In the genomic region with DNA sequence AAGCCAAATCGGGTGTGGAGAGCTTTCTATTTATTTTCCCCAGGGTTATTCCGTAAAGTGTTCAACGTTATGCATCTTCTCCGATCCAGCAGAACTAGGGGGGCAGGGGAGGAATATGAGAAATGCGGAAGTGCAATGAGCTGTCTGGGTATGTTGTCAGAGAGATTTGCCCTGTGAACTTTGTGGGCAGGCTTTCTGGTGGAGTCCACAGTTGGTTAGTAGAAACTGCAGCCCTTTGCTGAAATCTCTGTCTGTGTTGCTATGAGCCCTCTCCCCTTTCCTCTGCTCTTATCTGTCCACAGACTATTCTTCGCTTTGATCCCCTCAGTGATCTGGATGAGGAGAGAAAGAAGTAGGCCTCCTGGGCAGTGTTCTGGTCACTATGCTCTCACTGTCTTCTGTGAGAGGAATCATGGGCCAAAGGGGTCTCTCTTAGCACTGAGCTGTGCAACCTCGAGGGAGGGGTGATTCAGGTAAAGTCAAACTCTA, we compare ENCODE assay signal across 1 cellular context.
A peak's percentile ranks its signal among the peaks of the same experiment; 100 is the strongest.
TF ChIP-seq lines count a peak whose summit lies in the region.

No MANE protein-coding gene starts in this region.

TF ChIP-seq in HepG2, 621 proteins besides CTCF, POLR2A, EP300 and RAD21 (continued from another document and continues in another):
- TF ChIP-seq ZNF431 (CRISPR knock-in tag; IDR thresholded peaks at IDR 0.05; ENCODE audit: borderline replicate concordance, low read depth) = no peak; the same call in 1 of the 2 replicates
- TF ChIP-seq, protein P1, sequence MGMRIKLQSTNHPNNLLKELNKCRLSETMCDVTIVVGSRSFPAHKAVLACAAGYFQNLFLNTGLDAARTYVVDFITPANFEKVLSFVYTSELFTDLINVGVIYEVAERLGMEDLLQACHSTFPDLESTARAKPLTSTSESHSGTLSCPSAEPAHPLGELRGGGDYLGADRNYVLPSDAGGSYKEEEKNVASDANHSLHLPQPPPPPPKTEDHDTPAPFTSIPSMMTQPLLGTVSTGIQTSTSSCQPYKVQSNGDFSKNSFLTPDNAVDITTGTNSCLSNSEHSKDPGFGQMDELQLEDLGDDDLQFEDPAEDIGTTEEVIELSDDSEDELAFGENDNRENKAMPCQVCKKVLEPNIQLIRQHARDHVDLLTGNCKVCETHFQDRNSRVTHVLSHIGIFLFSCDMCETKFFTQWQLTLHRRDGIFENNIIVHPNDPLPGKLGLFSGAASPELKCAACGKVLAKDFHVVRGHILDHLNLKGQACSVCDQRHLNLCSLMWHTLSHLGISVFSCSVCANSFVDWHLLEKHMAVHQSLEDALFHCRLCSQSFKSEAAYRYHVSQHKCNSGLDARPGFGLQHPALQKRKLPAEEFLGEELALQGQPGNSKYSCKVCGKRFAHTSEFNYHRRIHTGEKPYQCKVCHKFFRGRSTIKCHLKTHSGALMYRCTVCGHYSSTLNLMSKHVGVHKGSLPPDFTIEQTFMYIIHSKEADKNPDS (CRISPR knock-in tag; IDR thresholded peaks at IDR 0.05) = no peak
- TF ChIP-seq, protein P2, sequence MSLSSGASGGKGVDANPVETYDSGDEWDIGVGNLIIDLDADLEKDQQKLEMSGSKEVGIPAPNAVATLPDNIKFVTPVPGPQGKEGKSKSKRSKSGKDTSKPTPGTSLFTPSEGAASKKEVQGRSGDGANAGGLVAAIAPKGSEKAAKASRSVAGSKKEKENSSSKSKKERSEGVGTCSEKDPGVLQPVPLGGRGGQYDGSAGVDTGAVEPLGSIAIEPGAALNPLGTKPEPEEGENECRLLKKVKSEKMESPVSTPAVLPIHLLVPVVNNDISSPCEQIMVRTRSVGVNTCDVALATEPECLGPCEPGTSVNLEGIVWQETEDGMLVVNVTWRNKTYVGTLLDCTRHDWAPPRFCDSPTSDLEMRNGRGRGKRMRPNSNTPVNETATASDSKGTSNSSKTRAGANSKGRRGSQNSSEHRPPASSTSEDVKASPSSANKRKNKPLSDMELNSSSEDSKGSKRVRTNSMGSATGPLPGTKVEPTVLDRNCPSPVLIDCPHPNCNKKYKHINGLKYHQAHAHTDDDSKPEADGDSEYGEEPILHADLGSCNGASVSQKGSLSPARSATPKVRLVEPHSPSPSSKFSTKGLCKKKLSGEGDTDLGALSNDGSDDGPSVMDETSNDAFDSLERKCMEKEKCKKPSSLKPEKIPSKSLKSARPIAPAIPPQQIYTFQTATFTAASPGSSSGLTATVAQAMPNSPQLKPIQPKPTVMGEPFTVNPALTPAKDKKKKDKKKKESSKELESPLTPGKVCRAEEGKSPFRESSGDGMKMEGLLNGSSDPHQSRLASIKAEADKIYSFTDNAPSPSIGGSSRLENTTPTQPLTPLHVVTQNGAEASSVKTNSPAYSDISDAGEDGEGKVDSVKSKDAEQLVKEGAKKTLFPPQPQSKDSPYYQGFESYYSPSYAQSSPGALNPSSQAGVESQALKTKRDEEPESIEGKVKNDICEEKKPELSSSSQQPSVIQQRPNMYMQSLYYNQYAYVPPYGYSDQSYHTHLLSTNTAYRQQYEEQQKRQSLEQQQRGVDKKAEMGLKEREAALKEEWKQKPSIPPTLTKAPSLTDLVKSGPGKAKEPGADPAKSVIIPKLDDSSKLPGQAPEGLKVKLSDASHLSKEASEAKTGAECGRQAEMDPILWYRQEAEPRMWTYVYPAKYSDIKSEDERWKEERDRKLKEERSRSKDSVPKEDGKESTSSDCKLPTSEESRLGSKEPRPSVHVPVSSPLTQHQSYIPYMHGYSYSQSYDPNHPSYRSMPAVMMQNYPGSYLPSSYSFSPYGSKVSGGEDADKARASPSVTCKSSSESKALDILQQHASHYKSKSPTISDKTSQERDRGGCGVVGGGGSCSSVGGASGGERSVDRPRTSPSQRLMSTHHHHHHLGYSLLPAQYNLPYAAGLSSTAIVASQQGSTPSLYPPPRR (CRISPR knock-in tag; IDR thresholded peaks at IDR 0.05; ENCODE audit: borderline replicate concordance) = peak; percentile 57; the same call in 1 of the 2 replicates
- TF ChIP-seq JUNB (CRISPR knock-in tag; IDR thresholded peaks at IDR 0.05; ENCODE audit: borderline replicate concordance) = no peak
- TF ChIP-seq FIP1L1 (IDR thresholded peaks at IDR 0.05; ENCODE audit: borderline replicate concordance, insufficient read depth, low read depth, low read length) = no peak
- TF ChIP-seq GFI1 (CRISPR knock-in tag; IDR thresholded peaks at IDR 0.05; ENCODE audit: borderline replicate concordance) = peak; percentile 81
- TF ChIP-seq ZNF672 (CRISPR knock-in tag; IDR thresholded peaks at IDR 0.05) = no peak
- TF ChIP-seq ZNF792 (CRISPR knock-in tag; IDR thresholded peaks at IDR 0.05) = peak; percentile 82; the same call in 1 of the 2 replicates
- TF ChIP-seq TGIF2 (CRISPR knock-in tag; IDR thresholded peaks at IDR 0.05) = no peak
- no peak for TF ChIP-seq ZNF256 (CRISPR knock-in tag; conservative IDR thresholded peaks at IDR 0.05)
- TF ChIP-seq MEIS2 (CRISPR knock-in tag; IDR thresholded peaks at IDR 0.05) = no peak
- peak; percentile 68; the same call in 1 of the 2 replicates for TF ChIP-seq HMG20A (CRISPR knock-in tag; IDR thresholded peaks at IDR 0.05; ENCODE audit: borderline replicate concordance)
- TF ChIP-seq, protein P3, sequence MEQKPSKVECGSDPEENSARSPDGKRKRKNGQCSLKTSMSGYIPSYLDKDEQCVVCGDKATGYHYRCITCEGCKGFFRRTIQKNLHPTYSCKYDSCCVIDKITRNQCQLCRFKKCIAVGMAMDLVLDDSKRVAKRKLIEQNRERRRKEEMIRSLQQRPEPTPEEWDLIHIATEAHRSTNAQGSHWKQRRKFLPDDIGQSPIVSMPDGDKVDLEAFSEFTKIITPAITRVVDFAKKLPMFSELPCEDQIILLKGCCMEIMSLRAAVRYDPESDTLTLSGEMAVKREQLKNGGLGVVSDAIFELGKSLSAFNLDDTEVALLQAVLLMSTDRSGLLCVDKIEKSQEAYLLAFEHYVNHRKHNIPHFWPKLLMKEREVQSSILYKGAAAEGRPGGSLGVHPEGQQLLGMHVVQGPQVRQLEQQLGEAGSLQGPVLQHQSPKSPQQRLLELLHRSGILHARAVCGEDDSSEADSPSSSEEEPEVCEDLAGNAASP (CRISPR knock-in tag; IDR thresholded peaks at IDR 0.05; ENCODE audit: borderline replicate concordance) = peak; percentile 72
- TF ChIP-seq ZNF326 (CRISPR knock-in tag; IDR thresholded peaks at IDR 0.05; ENCODE audit: borderline replicate concordance) = no peak
- no peak for TF ChIP-seq ZNF382 (CRISPR knock-in tag; IDR thresholded peaks at IDR 0.05; ENCODE audit: borderline replicate concordance)
- peak; percentile 79; the same call in 1 of the 2 replicates for TF ChIP-seq ZNF782 (CRISPR knock-in tag; IDR thresholded peaks at IDR 0.05; ENCODE audit: borderline replicate concordance)
- TF ChIP-seq, protein P4, sequence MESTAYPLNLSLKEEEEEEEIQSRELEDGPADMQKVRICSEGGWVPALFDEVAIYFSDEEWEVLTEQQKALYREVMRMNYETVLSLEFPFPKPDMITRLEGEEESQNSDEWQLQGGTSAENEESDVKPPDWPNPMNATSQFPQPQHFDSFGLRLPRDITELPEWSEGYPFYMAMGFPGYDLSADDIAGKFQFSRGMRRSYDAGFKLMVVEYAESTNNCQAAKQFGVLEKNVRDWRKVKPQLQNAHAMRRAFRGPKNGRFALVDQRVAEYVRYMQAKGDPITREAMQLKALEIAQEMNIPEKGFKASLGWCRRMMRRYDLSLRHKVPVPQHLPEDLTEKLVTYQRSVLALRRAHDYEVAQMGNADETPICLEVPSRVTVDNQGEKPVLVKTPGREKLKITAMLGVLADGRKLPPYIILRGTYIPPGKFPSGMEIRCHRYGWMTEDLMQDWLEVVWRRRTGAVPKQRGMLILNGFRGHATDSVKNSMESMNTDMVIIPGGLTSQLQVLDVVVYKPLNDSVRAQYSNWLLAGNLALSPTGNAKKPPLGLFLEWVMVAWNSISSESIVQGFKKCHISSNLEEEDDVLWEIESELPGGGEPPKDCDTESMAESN (CRISPR knock-in tag; conservative IDR thresholded peaks at IDR 0.05) = 0 out of 2 replicates have a peak, but pooled peaks have one; percentile 58
- 0 out of 2 replicates have a peak, but pooled peaks have one; percentile 35 for TF ChIP-seq RFXAP (CRISPR knock-in tag; IDR thresholded peaks at IDR 0.05; ENCODE audit: borderline replicate concordance)
- TF ChIP-seq ZNF230 (CRISPR knock-in tag; IDR thresholded peaks at IDR 0.05) = 0 out of 2 replicates have a peak, but pooled peaks have one; percentile 46
- no peak for TF ChIP-seq ZNF746 (CRISPR knock-in tag; IDR thresholded peaks at IDR 0.05)
- TF ChIP-seq ZNF567 (CRISPR knock-in tag; IDR thresholded peaks at IDR 0.05; ENCODE audit: borderline replicate concordance) = no peak
- TF ChIP-seq ZBTB20 (CRISPR knock-in tag; IDR thresholded peaks at IDR 0.05; ENCODE audit: borderline replicate concordance, low read depth) = peak; percentile 50; the same call in 1 of the 2 replicates
- no peak; the same call in 1 of the 2 replicates for TF ChIP-seq CBX5 (CRISPR knock-in tag; IDR thresholded peaks at IDR 0.05; ENCODE audit: borderline replicate concordance)
- TF ChIP-seq, protein P5, sequence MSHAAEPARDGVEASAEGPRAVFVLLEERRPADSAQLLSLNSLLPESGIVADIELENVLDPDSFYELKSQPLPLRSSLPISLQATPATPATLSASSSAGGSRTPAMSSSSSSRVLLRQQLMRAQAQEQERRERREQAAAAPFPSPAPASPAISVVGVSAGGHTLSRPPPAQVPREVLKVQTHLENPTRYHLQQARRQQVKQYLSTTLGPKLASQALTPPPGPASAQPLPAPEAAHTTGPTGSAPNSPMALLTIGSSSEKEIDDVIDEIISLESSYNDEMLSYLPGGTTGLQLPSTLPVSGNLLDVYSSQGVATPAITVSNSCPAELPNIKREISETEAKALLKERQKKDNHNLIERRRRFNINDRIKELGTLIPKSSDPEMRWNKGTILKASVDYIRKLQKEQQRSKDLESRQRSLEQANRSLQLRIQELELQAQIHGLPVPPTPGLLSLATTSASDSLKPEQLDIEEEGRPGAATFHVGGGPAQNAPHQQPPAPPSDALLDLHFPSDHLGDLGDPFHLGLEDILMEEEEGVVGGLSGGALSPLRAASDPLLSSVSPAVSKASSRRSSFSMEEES (CRISPR knock-in tag; IDR thresholded peaks at IDR 0.05) = 0 out of 2 replicates have a peak, but pooled peaks have one; percentile 14
- TF ChIP-seq ZNF577 (CRISPR knock-in tag; IDR thresholded peaks at IDR 0.05; ENCODE audit: borderline replicate concordance, low read depth) = no peak
- no peak for TF ChIP-seq POLR2AphosphoS2 (IDR thresholded peaks at IDR 0.05; ENCODE audit: low read depth, low read length)
- peak; percentile 66 for TF ChIP-seq ETV5 (CRISPR knock-in tag; IDR thresholded peaks at IDR 0.05; ENCODE audit: borderline replicate concordance)
- no peak for TF ChIP-seq GABPA (IDR thresholded peaks at IDR 0.05; ENCODE audit: low read depth, low read length)
- peak; percentile 35 for TF ChIP-seq GABPA (CRISPR knock-in tag; IDR thresholded peaks at IDR 0.05; ENCODE audit: low read depth)
- TF ChIP-seq HHEX (CRISPR knock-in tag; IDR thresholded peaks at IDR 0.05) = no peak
- TF ChIP-seq CEBPB (IDR thresholded peaks at IDR 0.05; ENCODE audit: borderline replicate concordance, low read depth, low read length) = no peak
- TF ChIP-seq SMYD3 (CRISPR knock-in tag; IDR thresholded peaks at IDR 0.05) = no peak
- TF ChIP-seq ZFP62 (CRISPR knock-in tag; IDR thresholded peaks at IDR 0.05) = no peak
- peak; percentile 93 for TF ChIP-seq NR2C2 (CRISPR knock-in tag; IDR thresholded peaks at IDR 0.05; ENCODE audit: borderline replicate concordance)
- TF ChIP-seq TAF1 (CRISPR knock-in tag; IDR thresholded peaks at IDR 0.05) = peak; percentile 50; the same call in 1 of the 2 replicates
- no peak for TF ChIP-seq RELA (CRISPR knock-in tag; IDR thresholded peaks at IDR 0.05)
- TF ChIP-seq ZNF569 (CRISPR knock-in tag; IDR thresholded peaks at IDR 0.05; ENCODE audit: borderline replicate concordance) = no peak
- no peak for TF ChIP-seq REXO4 (CRISPR knock-in tag; IDR thresholded peaks at IDR 0.05; ENCODE audit: borderline replicate concordance)
- TF ChIP-seq HCFC1 (IDR thresholded peaks at IDR 0.05; ENCODE audit: low read depth, low read length) = no peak
- no peak for TF ChIP-seq GPN1 (CRISPR knock-in tag; IDR thresholded peaks at IDR 0.05; ENCODE audit: borderline replicate concordance)
- peak; percentile 59 for TF ChIP-seq ZFY (CRISPR knock-in tag; IDR thresholded peaks at IDR 0.05)
- 0 out of 2 replicates have a peak, but pooled peaks have one; percentile 41 for TF ChIP-seq ZNF761 (CRISPR knock-in tag; conservative IDR thresholded peaks at IDR 0.05)
- TF ChIP-seq SMC3 (IDR thresholded peaks at IDR 0.05; ENCODE audit: low read length) = no peak
- TF ChIP-seq, protein P6, sequence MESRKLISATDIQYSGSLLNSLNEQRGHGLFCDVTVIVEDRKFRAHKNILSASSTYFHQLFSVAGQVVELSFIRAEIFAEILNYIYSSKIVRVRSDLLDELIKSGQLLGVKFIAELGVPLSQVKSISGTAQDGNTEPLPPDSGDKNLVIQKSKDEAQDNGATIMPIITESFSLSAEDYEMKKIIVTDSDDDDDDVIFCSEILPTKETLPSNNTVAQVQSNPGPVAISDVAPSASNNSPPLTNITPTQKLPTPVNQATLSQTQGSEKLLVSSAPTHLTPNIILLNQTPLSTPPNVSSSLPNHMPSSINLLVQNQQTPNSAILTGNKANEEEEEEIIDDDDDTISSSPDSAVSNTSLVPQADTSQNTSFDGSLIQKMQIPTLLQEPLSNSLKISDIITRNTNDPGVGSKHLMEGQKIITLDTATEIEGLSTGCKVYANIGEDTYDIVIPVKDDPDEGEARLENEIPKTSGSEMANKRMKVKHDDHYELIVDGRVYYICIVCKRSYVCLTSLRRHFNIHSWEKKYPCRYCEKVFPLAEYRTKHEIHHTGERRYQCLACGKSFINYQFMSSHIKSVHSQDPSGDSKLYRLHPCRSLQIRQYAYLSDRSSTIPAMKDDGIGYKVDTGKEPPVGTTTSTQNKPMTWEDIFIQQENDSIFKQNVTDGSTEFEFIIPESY (CRISPR knock-in tag; IDR thresholded peaks at IDR 0.05) = no peak
- TF ChIP-seq FOXK2 (IDR thresholded peaks at IDR 0.05) = peak; percentile 26; the same call in 1 of the 2 replicates
- TF ChIP-seq KDM6A (CRISPR knock-in tag; IDR thresholded peaks at IDR 0.05; ENCODE audit: low read depth) = peak; percentile 53; the same call in 1 of the 2 replicates
- TF ChIP-seq ZNF446 (CRISPR knock-in tag; IDR thresholded peaks at IDR 0.05) = no peak
- no peak for TF ChIP-seq NFATC3 (CRISPR knock-in tag; IDR thresholded peaks at IDR 0.05)
- peak; percentile 76; the same call in 1 of the 2 replicates for TF ChIP-seq HNF4G (IDR thresholded peaks at IDR 0.05; ENCODE audit: borderline replicate concordance, low read depth, low read length)
- TF ChIP-seq HNF4G (CRISPR knock-in tag; IDR thresholded peaks at IDR 0.05; ENCODE audit: borderline replicate concordance, low read depth) = peak; percentile 59; the same call in 1 of the 2 replicates
- TF ChIP-seq MLLT10 (CRISPR knock-in tag; IDR thresholded peaks at IDR 0.05) = no peak
- no peak for TF ChIP-seq ZNF251 (CRISPR knock-in tag; IDR thresholded peaks at IDR 0.05)
- 0 out of 2 replicates have a peak, but pooled peaks have one; percentile 40 for TF ChIP-seq ZNF709 (CRISPR knock-in tag; IDR thresholded peaks at IDR 0.05)
